15 cellular contexts compared by ENCODE assay signal in genomic region chr16:75758215-75758614, GRCh38. TPM values are rescaled to one million over a fixed set of nuclear protein-coding genes. Genes with fewer than 3 reads are reported as not detected.
A peak's percentile ranks its signal among the peaks of the same experiment; 100 is the strongest.
DNase-seq lines count a peak whose midpoint lies in the region; ATAC-seq and TF ChIP-seq lines count a peak whose summit lies in the region.
"Had no signal": no experiment of that assay in that cellular context is flagged by ENCODE, and none has a peak within 500 bp of the region (broad histone marks: within the 10 kb centered on the region; RNA-seq: fewer than 3 reads in every experiment).

No MANE protein-coding gene starts in this region.

- no TSS peak for BruUV-seq in MCF 10A (replicated peaks; lab: Mats Ljungman, UMichigan)

- no peaks in the 10 kb centered on the region for H3K4me1 ChIP-seq in breast epithelium

- ATAC-seq in HG03521 (IDR thresholded peaks at IDR 0.05; ENCODE audit: unreplicated experiment), result peak; percentile 35
- ATAC-seq: mucosa of descending colon had no signal

- DNase-seq in MCF 10A (ENCODE audit: unreplicated experiment), result peak; percentile 10
- DNase-seq in breast epithelium (ENCODE audit: low spot score in 2 of 2), result no peak
- DNase-seq in brain microvascular endothelial cell, result peak; percentile 45
- no peak for DNase-seq in T-helper 1 cell
- DNase-seq in activated CD8-positive, alpha-beta memory T cell treated with anti-CD3 and anti-CD28 coated beads, Interleukin-2, amount 50 U/mL, for 4 hours, result no peak
- no peak for DNase-seq in activated CD4-positive, alpha-beta T cell treated with anti-CD3 and anti-CD28 coated beads for 48 hours
- DNase-seq: activated CD4-positive, alpha-beta T cell treated with anti-CD3 and anti-CD28 coated beads, Interleukin-2, amount 50 U/mL, for 4 hours; activated naive CD4-positive, alpha-beta T cell treated with Interleukin-2 at 50 U/mL for 16 hours; esophagus squamous epithelium; mucosa of descending colon; NCI-H446; RPMI8226 had no signal

- no peak for TF ChIP-seq POLR2A in breast epithelium (IDR thresholded peaks at IDR 0.05)

- POLR2A ChIA-PET in MCF 10A (lab: Yijun Ruan, JAX), result no interaction called here

- H3K27ac Mint-ChIP-seq in MCF 10A (ENCODE audit: low read depth, unreplicated experiment), result no peak overlapping the region
- peak overlapping the region; percentile 12 for H3K27ac Mint-ChIP-seq in stimulated activated naive CD8-positive, alpha-beta T cell treated with anti-CD3 and anti-CD28 coated beads, Interleukin-15, Interleukin-2, amounts not matched to agents 100 ng/mL and 50 ng/mL, for 24 hours
- H3K27ac Mint-ChIP-seq: progenitor cell of endocrine pancreas had no signal

- intact Hi-C loops in MCF 10A (cut with micrococcal nuclease), result loop anchor here (10.0 kb wide), 1 partner anchor 53 kb away; the partner anchor contains the start of gene DUXB
- intact Hi-C loops in breast epithelium (cut with DNase I; ENCODE audit: low total_unique reads), result no loop called here

- no peaks in the 10 kb centered on the region for H3K27me3 ChIP-seq in breast epithelium
- H3K27me3 ChIP-seq in brain microvascular endothelial cell (replicated peaks), result no peaks in the 10 kb centered on the region

- TF ChIP-seq CTCF in MCF 10A (IDR thresholded peaks at IDR 0.05; ENCODE audit: unreplicated experiment) (no peak), breast epithelium (IDR thresholded peaks at IDR 0.05) (no peak), brain microvascular endothelial cell (IDR thresholded peaks at IDR 0.05; ENCODE audit: low read depth, low read length, missing control alignments) (no peak)

- in situ Hi-C loops in brain microvascular endothelial cell (cut with HindIII; ENCODE audit: low pct_ligation_motif_present, low sequenced_read_pairs), result no loop called here

- H3K36me3 Mint-ChIP-seq in MCF 10A (ENCODE audit: insufficient read depth, unreplicated experiment), result no peaks in the 10 kb centered on the region
- no peaks in the 10 kb centered on the region for H3K36me3 Mint-ChIP-seq in stimulated activated naive CD8-positive, alpha-beta T cell treated with anti-CD3 and anti-CD28 coated beads, Interleukin-15, Interleukin-2, amounts not matched to agents 100 ng/mL and 50 ng/mL, for 24 hours (ENCODE audit: low read depth)

- H3K4me3 Mint-ChIP-seq in MCF 10A (ENCODE audit: unreplicated experiment), result no peak overlapping the region
- H3K4me3 Mint-ChIP-seq in stimulated activated naive CD8-positive, alpha-beta T cell treated with anti-CD3 and anti-CD28 coated beads, Interleukin-15, Interleukin-2, amounts not matched to agents 100 ng/mL and 50 ng/mL, for 24 hours, result no peak overlapping the region

- H3K36me3 ChIP-seq in breast epithelium (no peaks in the 10 kb centered on the region), brain microvascular endothelial cell (replicated peaks) (no peaks in the 10 kb centered on the region)
- H3K36me3 ChIP-seq: esophagus squamous epithelium had no signal

- no peaks in the 10 kb centered on the region for H3K9me3 Mint-ChIP-seq in MCF 10A (ENCODE audit: unreplicated experiment)
- no peaks in the 10 kb centered on the region for H3K9me3 Mint-ChIP-seq in stimulated activated naive CD8-positive, alpha-beta T cell treated with anti-CD3 and anti-CD28 coated beads, Interleukin-15, Interleukin-2, amounts not matched to agents 100 ng/mL and 50 ng/mL, for 24 hours

- CTCF ChIA-PET in MCF 10A (lab: Yijun Ruan, JAX), result interaction anchor here (0.6 kb wide), 1 partner anchor 525 kb away, joined by 3 read pairs; no protein-coding TSS in a partner anchor

- no peak overlapping the region for H3K27ac ChIP-seq in breast epithelium
- no peak overlapping the region for H3K27ac ChIP-seq in brain microvascular endothelial cell
- H3K27ac ChIP-seq: esophagus squamous epithelium had no signal

- H3K9me3 ChIP-seq in breast epithelium, result no peaks in the 10 kb centered on the region
- H3K9me3 ChIP-seq: esophagus squamous epithelium, mucosa of descending colon had no signal

- H3K4me3 ChIP-seq in breast epithelium (no peak overlapping the region), brain microvascular endothelial cell (ENCODE audit: low read depth, low read length) (no peak overlapping the region)
- H3K4me3 ChIP-seq: esophagus squamous epithelium, mucosa of descending colon had no signal

- H3K27me3 Mint-ChIP-seq in MCF 10A (ENCODE audit: insufficient read depth, unreplicated experiment), result no peaks in the 10 kb centered on the region
- no peaks in the 10 kb centered on the region for H3K27me3 Mint-ChIP-seq in stimulated activated naive CD8-positive, alpha-beta T cell treated with anti-CD3 and anti-CD28 coated beads, Interleukin-15, Interleukin-2, amounts not matched to agents 100 ng/mL and 50 ng/mL, for 24 hours

- H3K4me1 Mint-ChIP-seq in MCF 10A (ENCODE audit: insufficient read depth, unreplicated experiment), result peaks cover 10% of the 10 kb centered on the region
- peaks cover 16% of the 10 kb centered on the region for H3K4me1 Mint-ChIP-seq in stimulated activated naive CD8-positive, alpha-beta T cell treated with anti-CD3 and anti-CD28 coated beads, Interleukin-15, Interleukin-2, amounts not matched to agents 100 ng/mL and 50 ng/mL, for 24 hours (ENCODE audit: low read depth)

RNA-seq across cellular contexts. Expression of gene CPHXL, which starts 31.9 kb away (rescaled TPM):
- total RNA-seq in MCF 10A (2022) (not detected in 2 replicates), breast epithelium (not detected)
- total RNA-seq: esophagus squamous epithelium, mucosa of descending colon, progenitor cell of endocrine pancreas had no signal

RNA-seq across cellular contexts. Expression of gene DUXB, which starts 57.0 kb away (rescaled TPM):
- total RNA-seq in MCF 10A (2022) (not detected in 2 replicates), breast epithelium (not detected)
- total RNA-seq: esophagus squamous epithelium, mucosa of descending colon, progenitor cell of endocrine pancreas had no signal

Comparison
In these comparisons a context has a peak if more than half of its experiments do, and no peak if none do; other contexts are left out.
1. DNase-seq: peak in MCF 10A (single experiment) and brain microvascular endothelial cell (single experiment); none in breast epithelium (0 of 2), T-helper 1 cell (0 of 5), activated CD8-positive, alpha-beta memory T cell treated with anti-CD3 and anti-CD28 coated beads, Interleukin-2, amount 50 U/mL, for 4 hours (single experiment) and activated CD4-positive, alpha-beta T cell treated with anti-CD3 and anti-CD28 coated beads for 48 hours (single experiment).